ENCODE assay signal across 11 cellular contexts in the genomic region with DNA sequence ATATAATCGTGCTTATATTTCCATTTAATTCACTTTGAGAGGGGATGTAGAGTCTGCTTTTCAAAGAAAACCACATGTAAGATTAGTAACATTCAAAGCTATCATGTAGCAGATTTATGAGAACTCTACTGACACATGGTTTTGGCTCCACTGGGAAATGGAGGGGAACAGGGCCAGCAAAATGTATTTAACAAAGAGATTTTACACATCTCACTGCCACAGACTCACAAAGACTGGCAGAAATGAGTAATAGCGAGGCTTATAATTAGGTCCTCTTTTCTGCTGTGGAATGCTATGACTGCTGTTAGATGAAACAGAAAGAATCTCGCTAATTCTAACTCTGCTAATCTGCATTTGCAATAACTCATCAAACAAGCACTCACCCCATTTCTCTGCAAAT. TPM values are rescaled to one million over a fixed set of nuclear protein-coding genes. Genes with fewer than 3 reads are reported as not detected.
A peak's percentile ranks its signal among the peaks of the same experiment; 100 is the strongest.
DNase-seq lines count a peak whose midpoint lies in the region; ATAC-seq and TF ChIP-seq lines count a peak whose summit lies in the region.
"Had no signal": no experiment of that assay in that cellular context is flagged by ENCODE, and none has a peak within 500 bp of the region (broad histone marks: within the 10 kb centered on the region; RNA-seq: fewer than 3 reads in every experiment).

No MANE protein-coding gene starts in this region.

- H3K27ac ChIP-seq in fibroblast of lung (ENCODE audit: insufficient read depth, low read length) (no peak overlapping the region), left lung (no peak overlapping the region), right lobe of liver (peak overlapping the region in 1 of 3 donors; percentile 52)
- H3K27ac ChIP-seq: gastrocnemius medialis had no signal

- H2AFZ ChIP-seq in fibroblast of lung (ENCODE audit: low read length), result no peak overlapping the region

- no peaks in the 10 kb centered on the region for H3K27me3 ChIP-seq in fibroblast of lung (ENCODE audit: control insufficient read depth, insufficient read depth, low read length)
- H3K27me3 ChIP-seq in left lung, result no peaks in the 10 kb centered on the region
- no peaks in the 10 kb centered on the region for H3K27me3 ChIP-seq in right lobe of liver
- H3K27me3 ChIP-seq: gastrocnemius medialis had no signal

- H3K4me3 ChIP-seq in AG09309 (ENCODE audit: control insufficient read depth, low read depth, low read length) (no peak overlapping the region), fibroblast of lung (replicated peaks in 1 of 4; ENCODE audit: control extremely low read depth in 1 of 4, insufficient read depth in 1 of 4, low read depth in 3 of 4, low read length in 4 of 4) (peak overlapping the region in 2 of 4 experiments; percentile 7 to 14), left lung (no peak overlapping the region), right lobe of liver (no peak overlapping the region)
- H3K4me3 ChIP-seq: gastrocnemius medialis had no signal

- TF ChIP-seq CTCF in AG09309 (IDR thresholded peaks at IDR 0.05; ENCODE audit: control insufficient read depth, insufficient read depth, low read depth, low read length, missing control alignments), result no peak
- TF ChIP-seq CTCF in fibroblast of lung (conservative IDR thresholded peaks at IDR 0.05 in 1 of 2, IDR thresholded peaks at IDR 0.05 in 1 of 2; ENCODE audit: low read depth in 1 of 2, low read length in 2 of 2), result no peak
- TF ChIP-seq CTCF in left lung (IDR thresholded peaks at IDR 0.05), result no peak
- TF ChIP-seq CTCF in right lobe of liver (IDR thresholded peaks at IDR 0.05), result no peak

- H4K20me1 ChIP-seq in fibroblast of lung (ENCODE audit: control insufficient read depth, extremely low read depth, insufficient read depth, low read length), result peaks cover 3% of the 10 kb centered on the region

- ATAC-seq in GM18861 (IDR thresholded peaks at IDR 0.05; ENCODE audit: unreplicated experiment) (peak; percentile 41), HG03469 (IDR thresholded peaks at IDR 0.05; ENCODE audit: unreplicated experiment) (peak; percentile 37), left lung (no peak), right lobe of liver (no peak)
- ATAC-seq: gastrocnemius medialis had no signal

- intact Hi-C loops in left lung (cut with DNase I) (no loop called here), right lobe of liver (cut with DNase I) (no loop called here)

- peaks cover 9% of the 10 kb centered on the region for H3K4me1 ChIP-seq in fibroblast of lung (ENCODE audit: control insufficient read depth, extremely low read depth, insufficient read depth, low read length)
- H3K4me1 ChIP-seq in left lung, result peaks cover 5 to 42% of the 10 kb centered on the region in 2 donors
- H3K4me1 ChIP-seq in right lobe of liver, result peaks cover 0 to 34% (median 14%) of the 10 kb centered on the region in 4 donors

- 75% methylated on average over 3 of the region's 3 CpGs for WGBS in right lobe of liver (ENCODE audit: insufficient coverage, low coverage, low lambda C conversion rate, missing lambda C conversion rate)

- DNase-seq in AG09309 (ENCODE audit: low read depth), result peak; percentile 55
- peak; percentile 62 to 91 for DNase-seq in fibroblast of lung (ENCODE audit: low read depth in 2 of 2)
- DNase-seq in NCI-H1694 treated with DMSO at 0.1 percent for 48 hours (lab: John Stamatoyannopoulos, UW), result no peak
- no peak for DNase-seq in left lung
- DNase-seq in COLO829 (ENCODE audit: low spot score), result no peak
- DNase-seq in right lobe of liver, result no peak
- DNase-seq: DMS79, gastrocnemius medialis, H9 had no signal

- peaks cover 4% of the 10 kb centered on the region for H3K36me3 ChIP-seq in fibroblast of lung (ENCODE audit: control insufficient read depth, insufficient read depth, low read length)
- peaks cover 0 to 32% of the 10 kb centered on the region in 2 donors for H3K36me3 ChIP-seq in left lung
- H3K36me3 ChIP-seq in right lobe of liver, result peaks cover 0 to 6% (median 2%) of the 10 kb centered on the region in 4 donors
- H3K36me3 ChIP-seq: gastrocnemius medialis had no signal

- peaks cover 83% of the 10 kb centered on the region for H3K79me2 ChIP-seq in fibroblast of lung (ENCODE audit: control insufficient read depth, insufficient read depth, low read length)

- H3K9me3 ChIP-seq in fibroblast of lung (ENCODE audit: control insufficient read depth, insufficient read depth, low read depth, low read length) (no peaks in the 10 kb centered on the region), left lung (no peaks in the 10 kb centered on the region), right lobe of liver (no peaks in the 10 kb centered on the region)
- H3K9me3 ChIP-seq: gastrocnemius medialis had no signal

- peak overlapping the region; percentile 46 for H3K4me2 ChIP-seq in fibroblast of lung (ENCODE audit: extremely low read depth, insufficient read depth, low read length)

- no peak overlapping the region for H3K9ac ChIP-seq in fibroblast of lung (ENCODE audit: insufficient read depth, low read length)

- TF ChIP-seq POLR2A in right lobe of liver (IDR thresholded peaks at IDR 0.05), result no peak

RNA-seq across cellular contexts. Expression of gene DAP, which starts 4.5 kb away (rescaled TPM):
- total RNA-seq in fibroblast of lung (24.7 and 56.6 TPM in 2 replicates), left lung (100 to 1,000 TPM; 111 to 124 TPM), right lobe of liver (100 to 1,000 TPM in 4 of 6 experiments, 10 to 100 TPM in 2; 97.0 to 126 (median 104) TPM)
- 158 and 197 TPM in 2 replicates for polyA plus RNA-seq in fibroblast of lung
- 180 and 243 TPM in 2 replicates for polyA plus RNA-seq in fibroblast of lung (2012)
- 244 and 298 TPM in 2 replicates for polyA minus RNA-seq in fibroblast of lung (ENCODE audit: low replicate concordance)

Comparison
In these comparisons a context has a peak if more than half of its experiments do, and no peak if none do; other contexts are left out.
1. DNase-seq: peak in AG09309 (single experiment) and fibroblast of lung (2 of 2); none in NCI-H1694 treated with DMSO at 0.1 percent for 48 hours (single experiment), left lung (0 of 2), COLO829 (single experiment) and right lobe of liver (0 of 3).
2. ATAC-seq: peak in GM18861 (single experiment) and HG03469 (single experiment); none in left lung (single experiment) and right lobe of liver (0 of 4).